9 cellular contexts compared by ENCODE assay signal in genomic region chr10:34528320-34528719, GRCh38.
DNase-seq lines count a peak whose midpoint lies in the region; ATAC-seq, FAIRE-seq and TF ChIP-seq lines count a peak whose summit lies in the region.
"Had no signal": no experiment of that assay in that cellular context is flagged by ENCODE, and none has a peak within 500 bp of the region (broad histone marks: within the 10 kb centered on the region; RNA-seq: fewer than 3 reads in every experiment).

No MANE protein-coding gene starts in this region.

- H3K9me3 ChIP-seq in HUES6 (ENCODE audit: control insufficient read depth, insufficient read depth, low read depth, low read length) (peaks cover 7% of the 10 kb centered on the region; the same call in 1 of the 2 replicates), pancreas (no peaks in the 10 kb centered on the region), colonic mucosa (no peaks in the 10 kb centered on the region)

- peaks cover 39% of the 10 kb centered on the region for H3K4me1 ChIP-seq in HUES6 (ENCODE audit: control insufficient read depth, insufficient read depth, low read length)
- H3K4me1 ChIP-seq in pancreas, result peaks cover 4 to 10% (median 7%) of the 10 kb centered on the region in 3 donors
- H3K4me1 ChIP-seq in colonic mucosa, result no peaks in the 10 kb centered on the region

- H3K27me3 ChIP-seq in HUES6 (ENCODE audit: control insufficient read depth, insufficient read depth, low read length) (no peaks in the 10 kb centered on the region), bronchial epithelial cell (ENCODE audit: control insufficient read depth, insufficient read depth, low read length) (no peaks in the 10 kb centered on the region), pancreas (no peaks in the 10 kb centered on the region), colonic mucosa (no peaks in the 10 kb centered on the region)

- H3K27me3 Mint-ChIP-seq in activated CD4-positive, alpha-beta T cell treated with anti-CD3 and anti-CD28 coated beads for 36 hours, result peaks cover 5% of the 10 kb centered on the region

- intact Hi-C loops in pancreas (cut with DNase I), result no loop called here
- intact Hi-C loops in activated CD4-positive, alpha-beta T cell treated with anti-CD3 and anti-CD28 coated beads for 36 hours (cut with DNase I, micrococcal nuclease), result no loop called here
- intact Hi-C loops in colonic mucosa (cut with DNase I), result loop anchor here (5.0 kb wide), 1 partner anchor 104 kb away; no protein-coding TSS in a partner anchor

- H3K9ac ChIP-seq in HUES6 (ENCODE audit: low read length), result no peak overlapping the region
- no peak overlapping the region for H3K9ac ChIP-seq in colonic mucosa (ENCODE audit: low read depth in 2 of 2, low read length in 2 of 2)

- no peak for TF ChIP-seq CTCF in bronchial epithelial cell (IDR thresholded peaks at IDR 0.05; ENCODE audit: insufficient read depth, low read length, severe bottlenecking)
- TF ChIP-seq CTCF in pancreas (IDR thresholded peaks at IDR 0.05), result no peak
- no peak for TF ChIP-seq CTCF in colonic mucosa (IDR thresholded peaks at IDR 0.05)

- peak in 3 of 4 donors; percentile 62 to 77 (median 72) for ATAC-seq in pancreas
- no peak for ATAC-seq in activated CD4-positive, alpha-beta T cell treated with anti-CD3 and anti-CD28 coated beads for 36 hours

- no peak overlapping the region; the same call in 1 of the 2 replicates for H3K4me3 ChIP-seq in HUES6 (ENCODE audit: low read depth, low read length)
- H3K4me3 ChIP-seq in bronchial epithelial cell (ENCODE audit: low read depth, low read length), result no peak overlapping the region
- no peak overlapping the region for H3K4me3 ChIP-seq in pancreas
- H3K4me3 ChIP-seq in colonic mucosa, result no peak overlapping the region

- CTCF ChIA-PET in activated CD4-positive, alpha-beta T cell treated with anti-CD3 and anti-CD28 coated beads for 36 hours (lab: Charles Lee), result no interaction called here

- DNase-seq in GM19239 (ENCODE audit: insufficient read length, low spot score) (no peak), bronchial epithelial cell (ENCODE audit: low read depth) (peak; percentile 93), pancreas (no peak), GOT3 (lab: John Stamatoyannopoulos, UW) (no peak), colonic mucosa (no peak)
- DNase-seq in activated CD4-positive, alpha-beta T cell treated with anti-CD3 and anti-CD28 coated beads for 36 hours, result no peak
- DNase-seq in stimulated activated CD4-positive, alpha-beta T cell treated with anti-CD3 and anti-CD28 coated beads, Interleukin-2, amount 100 ng/mL, for 48 hours, result no peak
- DNase-seq: anterior cingulate cortex had no signal

- POLR2A ChIA-PET in activated CD4-positive, alpha-beta T cell treated with anti-CD3 and anti-CD28 coated beads for 36 hours (lab: Charles Lee), result interaction anchor here (0.6 kb wide), 1 partner anchor 1283 kb away, joined by 3 read pairs; no protein-coding TSS in a partner anchor

- H3K4me1 Mint-ChIP-seq in activated CD4-positive, alpha-beta T cell treated with anti-CD3 and anti-CD28 coated beads for 36 hours, result no peaks in the 10 kb centered on the region

- H3K36me3 ChIP-seq in HUES6 (ENCODE audit: control insufficient read depth, insufficient read depth, low read length) (no peaks in the 10 kb centered on the region), bronchial epithelial cell (ENCODE audit: control insufficient read depth, insufficient read depth, low read length) (no peaks in the 10 kb centered on the region), pancreas (no peaks in the 10 kb centered on the region), colonic mucosa (no peaks in the 10 kb centered on the region)

- 68 to 69% methylated on average over 3 of the region's 3 CpGs for WGBS in pancreas, 2 donors

- no peak overlapping the region for H3K27ac Mint-ChIP-seq in activated CD4-positive, alpha-beta T cell treated with anti-CD3 and anti-CD28 coated beads for 36 hours

- H3K27ac ChIP-seq in HUES6 (ENCODE audit: low read depth, low read length) (peak overlapping the region; percentile 79), pancreas (no peak overlapping the region), colonic mucosa (no peak overlapping the region)

- FAIRE-seq in GM19239 (lab: Jason Lieb, UNC) (peak; percentile 86), bronchial epithelial cell (lab: Jason Lieb, UNC) (no peak), pancreas (lab: Jason Lieb, UNC) (no peak)

- no peak overlapping the region for H3K4me3 Mint-ChIP-seq in activated CD4-positive, alpha-beta T cell treated with anti-CD3 and anti-CD28 coated beads for 36 hours

- H3K36me3 Mint-ChIP-seq in activated CD4-positive, alpha-beta T cell treated with anti-CD3 and anti-CD28 coated beads for 36 hours (ENCODE audit: low read depth), result no peaks in the 10 kb centered on the region

- H3K9me3 Mint-ChIP-seq in activated CD4-positive, alpha-beta T cell treated with anti-CD3 and anti-CD28 coated beads for 36 hours (ENCODE audit: low read depth), result no peaks in the 10 kb centered on the region
